ENCODE assay signal across 8 cellular contexts in genomic region chrX:64976673-64977040, GRCh38. TPM values are rescaled to one million over a fixed set of nuclear protein-coding genes. Genes with fewer than 3 reads are reported as not detected.
DNase-seq lines count a peak whose midpoint lies in the region; ATAC-seq and TF ChIP-seq lines count a peak whose summit lies in the region.

No MANE protein-coding gene starts in this region.

- no peaks in the 10 kb centered on the region for H3K4me1 ChIP-seq in ES-I3 (ENCODE audit: insufficient read depth, low read length)
- H3K4me1 ChIP-seq in rectal smooth muscle tissue (ENCODE audit: control insufficient read depth, insufficient read depth, low read length), result no peaks in the 10 kb centered on the region

- DNase-seq in Jurkat, Clone E6-1 (ENCODE audit: low read depth, low spot score), result no peak
- DNase-seq in epithelial cell of esophagus (ENCODE audit: low read depth) (no peak), NCI-H2171 (lab: John Stamatoyannopoulos, UW) (no peak), omental fat pad (ENCODE audit: low spot score) (no peak)
- DNase-seq in stimulated activated CD8-positive, alpha-beta memory T cell treated with anti-CD3 and anti-CD28 coated beads, Interleukin-4, amount 100 ng/mL, for 48 hours, result no peak

- no peaks in the 10 kb centered on the region; the same call in 1 of the 2 replicates for H3K36me3 ChIP-seq in ES-I3 (ENCODE audit: insufficient read depth, low read length)
- no peaks in the 10 kb centered on the region for H3K36me3 ChIP-seq in rectal smooth muscle tissue (ENCODE audit: control insufficient read depth, insufficient read depth, low read length)

- H3K9ac ChIP-seq in ES-I3 (ENCODE audit: low read depth, low read length) (peak overlapping the region; percentile 93), rectal smooth muscle tissue (ENCODE audit: low read length) (no peak overlapping the region)

- no peak for TF ChIP-seq CTCF in epithelial cell of esophagus (IDR thresholded peaks at IDR 0.05; ENCODE audit: insufficient read depth, low read depth, low read length, missing control alignments)
- no peak for TF ChIP-seq CTCF in omental fat pad (IDR thresholded peaks at IDR 0.05)

- no peak overlapping the region for H3K27ac ChIP-seq in rectal smooth muscle tissue (ENCODE audit: low read depth, low read length)

- H3K4me3 ChIP-seq in Jurkat, Clone E6-1 (ENCODE audit: low read length), result peak overlapping the region; percentile 77
- H3K4me3 ChIP-seq in epithelial cell of esophagus (ENCODE audit: low read length), result peak overlapping the region; percentile 58
- H3K4me3 ChIP-seq in rectal smooth muscle tissue (ENCODE audit: low read length), result peak overlapping the region; percentile 78

- H3K27me3 ChIP-seq in rectal smooth muscle tissue (ENCODE audit: control insufficient read depth, insufficient read depth, low read length), result no peaks in the 10 kb centered on the region

- no peaks in the 10 kb centered on the region for H3K9me3 ChIP-seq in ES-I3 (ENCODE audit: control insufficient read depth, insufficient read depth, low read length)

- ATAC-seq in GM21619 (IDR thresholded peaks at IDR 0.05; ENCODE audit: unreplicated experiment) (peak; percentile 23), omental fat pad (ENCODE audit: low FRiP score) (no peak)

RNA-seq across cellular contexts. Expression of gene ZC4H2, which starts 0.4 kb away (rescaled TPM):
- polyA plus RNA-seq in Jurkat, Clone E6-1 (2012; ENCODE audit: insufficient read depth, insufficient read length), result 20.2 TPM
- total RNA-seq in omental fat pad, result 10 to 100 TPM in 1 of 4 donors, 1 to 10 TPM in 3; 4.8 to 12.3 (median 7.2) TPM

RNA-seq across cellular contexts. Expression of gene ZC3H12B, which starts 58.0 kb away (rescaled TPM):
- 1.4 TPM for polyA plus RNA-seq in Jurkat, Clone E6-1 (2012; ENCODE audit: insufficient read depth, insufficient read length)
- total RNA-seq in omental fat pad, result 1 to 10 TPM in 1 of 4 donors, under 1 TPM in 3; 0.63 to 2.8 (median 0.87) TPM
